Comparison of ENCODE assay signal across 26 cellular contexts in genomic region chr11:97772696-97773095, GRCh38.
DNase-seq lines count a peak whose midpoint lies in the region; ATAC-seq and TF ChIP-seq lines count a peak whose summit lies in the region.
"Had no signal": no experiment of that assay in that cellular context is flagged by ENCODE, and none has a peak within 500 bp of the region (broad histone marks: within the 10 kb centered on the region; RNA-seq: fewer than 3 reads in every experiment).

No MANE protein-coding gene starts in this region.

- peaks cover 0 to 4% of the 10 kb centered on the region in 2 donors for H3K4me1 ChIP-seq in right atrium auricular region
- H3K4me1 ChIP-seq: A549, vagina had no signal

- H3K4me3 Mint-ChIP-seq in glutamatergic neuron (ENCODE audit: unreplicated experiment): peak overlapping the region; percentile 69
- H3K4me3 Mint-ChIP-seq in activated T-helper 1 cell treated with anti-CD3 and anti-CD28 coated beads, Interleukin-12 subunit alpha, Interleukin-12 subunit beta, Interleukin-2, Interleukin-4 antibody, amounts not matched to agents 30 ng/mL and 10 ng/mL and 1 ng/mL, durations not matched to agents 14 hours and 24 hours and 36 hours: no peak overlapping the region
- H3K4me3 Mint-ChIP-seq: activated CD4-positive, alpha-beta T cell treated with anti-CD3 and anti-CD28 coated beads for 36 hours; activated CD8-positive, alpha-beta T cell treated with anti-CD3 and anti-CD28 coated beads, Interleukin-2, amount 10 ng/mL, durations not matched to agents 7 days and 5 days; CD4-positive, alpha-beta memory T cell; stimulated activated naive CD8-positive, alpha-beta T cell treated with anti-CD3 and anti-CD28 coated beads, Interleukin-15, Interleukin-2, amounts not matched to agents 100 ng/mL and 50 ng/mL, for 24 hours had no signal

- H3K27ac Mint-ChIP-seq in glutamatergic neuron (ENCODE audit: unreplicated experiment): peak overlapping the region; percentile 95
- H3K27ac Mint-ChIP-seq in activated T-helper 1 cell treated with anti-CD3 and anti-CD28 coated beads, Interleukin-12 subunit alpha, Interleukin-12 subunit beta, Interleukin-2, Interleukin-4 antibody, amounts not matched to agents 30 ng/mL and 10 ng/mL and 1 ng/mL, durations not matched to agents 14 hours and 24 hours and 36 hours: no peak overlapping the region
- H3K27ac Mint-ChIP-seq: activated CD4-positive, alpha-beta T cell treated with anti-CD3 and anti-CD28 coated beads for 36 hours; activated CD8-positive, alpha-beta T cell treated with anti-CD3 and anti-CD28 coated beads, Interleukin-2, amount 10 ng/mL, durations not matched to agents 7 days and 5 days; CD4-positive, alpha-beta memory T cell; stimulated activated naive CD8-positive, alpha-beta T cell treated with anti-CD3 and anti-CD28 coated beads, Interleukin-15, Interleukin-2, amounts not matched to agents 100 ng/mL and 50 ng/mL, for 24 hours had no signal

- peaks cover 4% of the 10 kb centered on the region for H3K27me3 Mint-ChIP-seq in glutamatergic neuron (ENCODE audit: unreplicated experiment)
- no peaks in the 10 kb centered on the region for H3K27me3 Mint-ChIP-seq in activated T-helper 1 cell treated with anti-CD3 and anti-CD28 coated beads, Interleukin-12 subunit alpha, Interleukin-12 subunit beta, Interleukin-2, Interleukin-4 antibody, amounts not matched to agents 30 ng/mL and 10 ng/mL and 1 ng/mL, durations not matched to agents 14 hours and 24 hours and 36 hours (ENCODE audit: insufficient read depth)
- H3K27me3 Mint-ChIP-seq: activated CD4-positive, alpha-beta T cell treated with anti-CD3 and anti-CD28 coated beads for 36 hours; CD4-positive, alpha-beta memory T cell; stimulated activated naive CD8-positive, alpha-beta T cell treated with anti-CD3 and anti-CD28 coated beads, Interleukin-15, Interleukin-2, amounts not matched to agents 100 ng/mL and 50 ng/mL, for 24 hours had no signal

- no peaks in the 10 kb centered on the region for H3K9me3 ChIP-seq in right atrium auricular region
- H3K9me3 ChIP-seq: A549, thoracic aorta, vagina had no signal

- DNase-seq in left ventricle myocardium superior: no peak
- DNase-seq in right atrium auricular region (ENCODE audit: low spot score): no peak
- peak; percentile 58 for DNase-seq in glutamatergic neuron
- no peak for DNase-seq in inferior parietal cortex (ENCODE audit: extremely low spot score)
- no peak for DNase-seq in activated T-helper 1 cell treated with anti-CD3 and anti-CD28 coated beads, Interleukin-12 subunit alpha, Interleukin-12 subunit beta, Interleukin-2, Interleukin-4 antibody, amounts not matched to agents 30 ng/mL and 10 ng/mL and 1 ng/mL, durations not matched to agents 14 hours and 24 hours and 36 hours (ENCODE audit: low spot score)
- DNase-seq in pons (ENCODE audit: low spot score): no peak
- DNase-seq in cerebellar cortex (ENCODE audit: low spot score): no peak
- DNase-seq: activated CD4-positive, alpha-beta T cell treated with anti-CD3 and anti-CD28 coated beads for 36 hours; activated CD8-positive, alpha-beta T cell treated with anti-CD3 and anti-CD28 coated beads, Interleukin-2, amount 10 ng/mL, durations not matched to agents 7 days and 5 days; activated effector memory CD4-positive, alpha-beta T cell treated with anti-CD3 and anti-CD28 coated beads, Interleukin-2, amount 50 U/mL, for 16 hours; activated T-cell treated with anti-CD3 and anti-CD28 coated beads for 4 hours; AML-193; CD4-positive, alpha-beta memory T cell; DMS153; GOT3; Kasumi-1; mucosa of descending colon; NCI-H1436; NCI-H526 had no signal

- no peaks in the 10 kb centered on the region for H3K36me3 ChIP-seq in right atrium auricular region
- H3K36me3 ChIP-seq: thoracic aorta, vagina had no signal

- H3K4me1 Mint-ChIP-seq in glutamatergic neuron (ENCODE audit: low read depth, unreplicated experiment): peaks cover 23% of the 10 kb centered on the region
- no peaks in the 10 kb centered on the region for H3K4me1 Mint-ChIP-seq in activated T-helper 1 cell treated with anti-CD3 and anti-CD28 coated beads, Interleukin-12 subunit alpha, Interleukin-12 subunit beta, Interleukin-2, Interleukin-4 antibody, amounts not matched to agents 30 ng/mL and 10 ng/mL and 1 ng/mL, durations not matched to agents 14 hours and 24 hours and 36 hours (ENCODE audit: low read depth)
- H3K4me1 Mint-ChIP-seq: activated CD4-positive, alpha-beta T cell treated with anti-CD3 and anti-CD28 coated beads for 36 hours; CD4-positive, alpha-beta memory T cell had no signal

- no peaks in the 10 kb centered on the region for H3K27me3 ChIP-seq in right atrium auricular region
- H3K27me3 ChIP-seq: vagina had no signal

- ATAC-seq in left ventricle myocardium superior: peak; percentile 65
- no peak for ATAC-seq in SK-N-SH treated with all-trans-retinoic acid at 6 μM for 48 hours
- ATAC-seq: A549; activated CD4-positive, alpha-beta T cell treated with anti-CD3 and anti-CD28 coated beads for 36 hours; activated CD8-positive, alpha-beta T cell treated with anti-CD3 and anti-CD28 coated beads, Interleukin-2, amount 10 ng/mL, durations not matched to agents 7 days and 5 days; mucosa of descending colon; Panc1 had no signal

- H3K9me3 Mint-ChIP-seq in glutamatergic neuron (ENCODE audit: unreplicated experiment): peaks cover 4% of the 10 kb centered on the region
- peaks cover 11% of the 10 kb centered on the region for H3K9me3 Mint-ChIP-seq in activated T-helper 1 cell treated with anti-CD3 and anti-CD28 coated beads, Interleukin-12 subunit alpha, Interleukin-12 subunit beta, Interleukin-2, Interleukin-4 antibody, amounts not matched to agents 30 ng/mL and 10 ng/mL and 1 ng/mL, durations not matched to agents 14 hours and 24 hours and 36 hours

- TF ChIP-seq CTCF in right atrium auricular region (IDR thresholded peaks at IDR 0.05): no peak
- no peak for TF ChIP-seq CTCF in glutamatergic neuron (IDR thresholded peaks at IDR 0.05; ENCODE audit: partially characterized antibody, unreplicated experiment)

- H3K27ac ChIP-seq in right atrium auricular region: no peak overlapping the region
- H3K27ac ChIP-seq: A549, thoracic aorta, vagina had no signal

- H3K36me3 Mint-ChIP-seq in glutamatergic neuron (ENCODE audit: unreplicated experiment): no peaks in the 10 kb centered on the region
- H3K36me3 Mint-ChIP-seq in activated T-helper 1 cell treated with anti-CD3 and anti-CD28 coated beads, Interleukin-12 subunit alpha, Interleukin-12 subunit beta, Interleukin-2, Interleukin-4 antibody, amounts not matched to agents 30 ng/mL and 10 ng/mL and 1 ng/mL, durations not matched to agents 14 hours and 24 hours and 36 hours (ENCODE audit: low read depth): no peaks in the 10 kb centered on the region

- intact Hi-C loops in left ventricle myocardium superior (cut with micrococcal nuclease): no loop called here
- intact Hi-C loops in activated T-helper 1 cell treated with anti-CD3 and anti-CD28 coated beads, Interleukin-12 subunit alpha, Interleukin-12 subunit beta, Interleukin-2, Interleukin-4 antibody, amounts not matched to agents 30 ng/mL and 10 ng/mL and 1 ng/mL, durations not matched to agents 14 hours and 24 hours and 36 hours (cut with micrococcal nuclease): no loop called here

- no peak overlapping the region for H3K4me3 ChIP-seq in right atrium auricular region
- H3K4me3 ChIP-seq: A549, lung, mucosa of descending colon, thoracic aorta, vagina had no signal

TF ChIP-seq in SK-N-SH treated with all-trans-retinoic acid at 6 μM for 48 hours, 23 proteins besides CTCF, POLR2A, EP300 and RAD21:
- peak; percentile 22; the same call in 1 of the 2 replicates for TF ChIP-seq ISL1 (CRISPR knock-in tag; IDR thresholded peaks at IDR 0.05)
- TF ChIP-seq SNAI2 (CRISPR knock-in tag; IDR thresholded peaks at IDR 0.05): no peak
- TF ChIP-seq ZNF565 (CRISPR knock-in tag; conservative IDR thresholded peaks at IDR 0.05; ENCODE audit: low read depth): no peak
